ENCODE assay signal across 7 cellular contexts in the genomic region with DNA sequence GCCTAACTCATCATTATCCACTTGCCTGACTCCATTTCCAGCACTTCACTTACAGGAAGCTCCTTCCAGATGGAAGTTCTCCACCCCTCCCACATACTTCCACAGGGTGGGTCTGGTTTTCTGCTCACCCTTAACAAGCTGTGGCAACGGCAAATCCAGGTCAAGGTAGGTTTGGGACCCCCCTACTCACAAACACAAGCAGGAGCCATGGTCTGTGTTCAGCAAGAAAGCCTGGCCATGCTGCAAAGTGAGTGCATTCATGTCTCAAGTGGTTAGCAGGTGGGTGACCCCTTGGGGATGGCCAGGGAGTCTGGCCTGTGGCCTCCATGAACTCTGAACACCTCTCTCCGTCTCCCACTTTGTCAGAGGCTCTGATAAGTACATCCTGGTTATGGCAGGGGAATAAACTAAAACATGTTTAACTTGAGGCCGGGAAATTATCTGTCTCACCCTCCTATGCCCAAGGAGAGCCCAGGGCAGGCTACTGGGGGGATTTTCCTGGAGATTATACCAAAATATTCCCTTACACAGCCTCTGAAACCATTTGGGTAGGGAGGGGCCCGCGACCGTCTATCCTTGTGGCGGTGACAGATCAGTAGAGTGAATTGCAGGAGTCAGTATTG. TPM values are rescaled to one million over a fixed set of nuclear protein-coding genes. Genes with fewer than 3 reads are reported as not detected.
DNase-seq lines count a peak whose midpoint lies in the region; ATAC-seq lines count a peak whose summit lies in the region.

No MANE protein-coding gene starts in this region.

- H3K4me3 Mint-ChIP-seq in activated T-cell treated with anti-CD3 and anti-CD28 coated beads, Interleukin-2, amount 50 U/mL, for 72 hours, result peak overlapping the region; percentile 94 to 97
- peak overlapping the region; percentile 86 for H3K4me3 Mint-ChIP-seq in stimulated activated memory B cell treated with anti-CD40 and anti-IgM and Interleukin-4, amounts not matched to agents 10 μg/mL and 1 μg/mL and 100 μg/mL, for 72 hours

- peak overlapping the region; percentile 39 for H3K9ac ChIP-seq in iPS-15b (ENCODE audit: low read depth, low read length)

- H3K27ac Mint-ChIP-seq in activated T-cell treated with anti-CD3 and anti-CD28 coated beads, Interleukin-2, amount 50 U/mL, for 72 hours, result peak overlapping the region; percentile 92
- peak overlapping the region; percentile 88 for H3K27ac Mint-ChIP-seq in stimulated activated memory B cell treated with anti-CD40 and anti-IgM and Interleukin-4, amounts not matched to agents 10 μg/mL and 1 μg/mL and 100 μg/mL, for 72 hours

- no peak for ATAC-seq in activated T-cell treated with anti-CD3 and anti-CD28 coated beads, Interleukin-2, amount 50 U/mL, for 72 hours (replicated peaks in 1 of 2)
- ATAC-seq in stimulated activated memory B cell treated with anti-CD40 and anti-IgM and Interleukin-4, amounts not matched to agents 10 μg/mL and 1 μg/mL and 100 μg/mL, for 72 hours, result no peak
- ATAC-seq in HG03342 (IDR thresholded peaks at IDR 0.05; ENCODE audit: unreplicated experiment) (no peak), GM19452 (IDR thresholded peaks at IDR 0.05; ENCODE audit: unreplicated experiment) (no peak)

- H3K27me3 ChIP-seq in iPS-15b (ENCODE audit: control insufficient read depth, insufficient read depth, low read length), result peaks cover 18% of the 10 kb centered on the region

- peak; percentile 75 for DNase-seq in HT-29 (ENCODE audit: low spot score)
- no peak for DNase-seq in activated T-cell treated with anti-CD3 and anti-CD28 coated beads, Interleukin-2, amount 50 U/mL, for 72 hours
- no peak for DNase-seq in NCI-H82 treated with DMSO at 0.1 percent for 48 hours (lab: John Stamatoyannopoulos, UW; ENCODE audit: unreplicated experiment)

- H3K9me3 Mint-ChIP-seq in activated T-cell treated with anti-CD3 and anti-CD28 coated beads, Interleukin-2, amount 50 U/mL, for 72 hours, result no peaks in the 10 kb centered on the region
- peaks cover 5% of the 10 kb centered on the region for H3K9me3 Mint-ChIP-seq in stimulated activated memory B cell treated with anti-CD40 and anti-IgM and Interleukin-4, amounts not matched to agents 10 μg/mL and 1 μg/mL and 100 μg/mL, for 72 hours

- no peaks in the 10 kb centered on the region for H3K36me3 ChIP-seq in iPS-15b (ENCODE audit: control insufficient read depth, insufficient read depth, low read length)

- no peaks in the 10 kb centered on the region for H3K27me3 Mint-ChIP-seq in activated T-cell treated with anti-CD3 and anti-CD28 coated beads, Interleukin-2, amount 50 U/mL, for 72 hours (ENCODE audit: low read depth)
- H3K27me3 Mint-ChIP-seq in stimulated activated memory B cell treated with anti-CD40 and anti-IgM and Interleukin-4, amounts not matched to agents 10 μg/mL and 1 μg/mL and 100 μg/mL, for 72 hours, result no peaks in the 10 kb centered on the region

- H3K36me3 Mint-ChIP-seq in activated T-cell treated with anti-CD3 and anti-CD28 coated beads, Interleukin-2, amount 50 U/mL, for 72 hours (ENCODE audit: insufficient read depth in 2 of 2), result peaks cover 2 to 4% of the 10 kb centered on the region in 2 donors
- H3K36me3 Mint-ChIP-seq in stimulated activated memory B cell treated with anti-CD40 and anti-IgM and Interleukin-4, amounts not matched to agents 10 μg/mL and 1 μg/mL and 100 μg/mL, for 72 hours, result peaks cover 8% of the 10 kb centered on the region

- no peaks in the 10 kb centered on the region for H3K9me3 ChIP-seq in iPS-15b (ENCODE audit: control insufficient read depth, insufficient read depth, low read length)

- peak overlapping the region; percentile 69 for H3K4me3 ChIP-seq in iPS-15b (ENCODE audit: low read depth, low read length)

- peaks cover 10% of the 10 kb centered on the region for H3K4me1 ChIP-seq in iPS-15b (ENCODE audit: control insufficient read depth, insufficient read depth, low read length)

- peaks cover 66% of the 10 kb centered on the region for H3K4me1 Mint-ChIP-seq in activated T-cell treated with anti-CD3 and anti-CD28 coated beads, Interleukin-2, amount 50 U/mL, for 72 hours (ENCODE audit: low read depth)
- peaks cover 61% of the 10 kb centered on the region for H3K4me1 Mint-ChIP-seq in stimulated activated memory B cell treated with anti-CD40 and anti-IgM and Interleukin-4, amounts not matched to agents 10 μg/mL and 1 μg/mL and 100 μg/mL, for 72 hours

RNA-seq across cellular contexts. Expression of gene XPNPEP1, which starts 0.8 kb away (rescaled TPM):
- total RNA-seq in HT-29 (2014; rRNA removed; shearing (Covaris generic)), result 192 and 240 TPM in 2 replicates
- total RNA-seq in activated T-cell treated with anti-CD3 and anti-CD28 coated beads, Interleukin-2, amount 50 U/mL, for 72 hours, result 10 to 100 TPM; 53.0 to 75.2 TPM
